ENCODE assay signal across 21 cellular contexts in genomic region chr19:11111771-11112144, GRCh38.
"Had no signal": no experiment of that assay in that cellular context is flagged by ENCODE, and none has a peak within 500 bp of the region (broad histone marks: within the 10 kb centered on the region; RNA-seq: fewer than 3 reads in every experiment).

No MANE protein-coding gene starts in this region.

- H3K27me3 ChIP-seq: heart right ventricle had no signal

- H3K4me1 ChIP-seq: heart right ventricle had no signal

- H3K4me3 ChIP-seq: coronary artery, heart right ventricle, thoracic aorta had no signal

- DNase-seq: activated B cell treated with CpG ODN at 0.5 μM for 24 hours; activated CD4-positive, alpha-beta T cell treated with anti-CD3 and anti-CD28 coated beads for 4 hours; activated CD4-positive, alpha-beta T cell treated with anti-CD3 and anti-CD28 coated beads, Interleukin-2, amount 50 U/mL, for 48 hours; activated gamma-delta T cell; activated naive CD4-positive, alpha-beta T cell treated with anti-CD3 and anti-CD28 coated beads, Interleukin-2, amount 50 U/mL, for 16 hours; activated naive CD8-positive, alpha-beta T cell treated with anti-CD3 and anti-CD28 coated beads, Interleukin-2, amount 50 U/mL, for 24 hours; cerebellar nuclear complex; endodermal cell; heart right ventricle; islet precursor cell; left cardiac atrium; mesendoderm; naive B cell; occipital lobe; retina; stimulated activated CD4-positive, alpha-beta T cell treated with anti-CD3 and anti-CD28 coated beads, Interleukin-2, amount 100 ng/mL, for 48 hours; stimulated activated naive CD4-positive, alpha-beta T cell treated with Interleukin-2 at 50 U/mL for 16 hours; T-helper 17 cell had no signal

- H3K9me3 ChIP-seq: heart right ventricle, thoracic aorta had no signal

- ATAC-seq: activated naive CD8-positive, alpha-beta T cell treated with anti-CD3 and anti-CD28 coated beads, Interleukin-2, amount 50 U/mL, for 24 hours; heart right ventricle; left cardiac atrium; T-helper 17 cell had no signal

- H3K27ac ChIP-seq: coronary artery, epithelial cell of prostate, heart right ventricle, thoracic aorta had no signal
